ENCODE assay signal across 1 cellular context in the genomic region with DNA sequence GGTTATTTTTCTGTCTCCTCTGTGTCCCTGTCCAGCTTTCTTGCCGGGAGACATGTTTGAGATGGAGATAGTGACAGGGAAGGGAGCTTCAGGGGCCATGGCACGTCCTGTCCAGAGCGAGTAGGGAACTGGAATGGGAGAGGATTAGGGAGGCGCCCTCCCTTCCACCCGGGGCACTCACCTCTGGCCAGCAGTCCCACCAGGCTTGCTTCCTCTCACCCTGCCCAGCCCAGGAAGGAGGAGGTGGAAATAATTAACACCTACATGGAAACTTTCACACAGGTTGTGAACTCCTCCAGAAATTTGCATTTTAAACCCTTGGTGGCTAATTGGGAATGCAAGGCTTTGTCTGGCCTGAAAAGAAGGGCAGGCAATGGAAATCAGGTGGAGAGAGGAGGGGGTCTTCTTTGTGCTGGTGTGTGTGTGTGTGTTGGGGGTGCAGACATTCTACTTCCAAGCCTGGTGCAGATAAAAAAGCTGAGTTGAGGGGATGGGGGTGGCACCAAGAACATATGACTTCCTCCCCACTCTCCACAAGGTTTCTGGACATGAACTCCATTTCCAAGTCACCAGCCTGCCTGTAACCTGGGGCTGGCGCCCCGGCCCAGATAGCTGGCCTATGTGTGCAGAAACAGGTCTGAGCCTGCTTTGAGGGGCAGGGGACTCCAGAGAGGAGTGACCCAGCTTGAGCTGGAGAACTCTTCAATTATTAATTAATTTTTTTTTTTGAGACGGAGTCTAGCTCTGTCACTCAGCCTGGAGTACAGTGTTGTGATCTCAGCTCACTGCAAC.
TF ChIP-seq lines count a peak whose summit lies in the region.

No MANE protein-coding gene starts in this region.

TF ChIP-seq in H1, 55 proteins besides CTCF, POLR2A, EP300 and RAD21:
- TF ChIP-seq SP1 (IDR thresholded peaks at IDR 0.05; ENCODE audit: low read depth, low read length) (peak; percentile 30; the same call in 1 of the 2 replicates), TCF12 (IDR thresholded peaks at IDR 0.05; ENCODE audit: low read depth, low read length) (0 out of 2 replicates have a peak, but pooled peaks have one; percentile 60), MAX (IDR thresholded peaks at IDR 0.05) (no peak), HDAC6 (IDR thresholded peaks at IDR 0.05; ENCODE audit: low read depth, low read length) (no peak), TAF1 (IDR thresholded peaks at IDR 0.05; ENCODE audit: low read depth, low read length) (0 out of 2 replicates have a peak, but pooled peaks have one; percentile 52), TBP (IDR thresholded peaks at IDR 0.05; ENCODE audit: low read depth, low read length) (peak; percentile 72; the same call in 1 of the 2 replicates), CEBPB (IDR thresholded peaks at IDR 0.05; ENCODE audit: low read depth, low read length) (no peak), HDAC2 (IDR thresholded peaks at IDR 0.05; ENCODE audit: borderline replicate concordance in 1 of 2, low read depth in 2 of 2, low read length in 2 of 2) (peak in 1 of 2 experiments; percentile 96; a peak in 3 of 4 replicates), TEAD4 (IDR thresholded peaks at IDR 0.05; ENCODE audit: low read depth, low read length) (peak; percentile 41; the same call in 1 of the 2 replicates), POLR2AphosphoS5 (IDR thresholded peaks at IDR 0.05; ENCODE audit: low read depth, low read length) (peak; percentile 79; the same call in 1 of the 2 replicates), BACH1 (IDR thresholded peaks at IDR 0.05; ENCODE audit: low read length) (peak; percentile 59), ASH2L (IDR thresholded peaks at IDR 0.05; ENCODE audit: low read length) (peak; percentile 41), EGR1 (IDR thresholded peaks at IDR 0.05; ENCODE audit: borderline replicate concordance, low read depth, low read length) (0 out of 2 replicates have a peak, but pooled peaks have one; percentile 32)
- TF ChIP-seq, protein P1, sequence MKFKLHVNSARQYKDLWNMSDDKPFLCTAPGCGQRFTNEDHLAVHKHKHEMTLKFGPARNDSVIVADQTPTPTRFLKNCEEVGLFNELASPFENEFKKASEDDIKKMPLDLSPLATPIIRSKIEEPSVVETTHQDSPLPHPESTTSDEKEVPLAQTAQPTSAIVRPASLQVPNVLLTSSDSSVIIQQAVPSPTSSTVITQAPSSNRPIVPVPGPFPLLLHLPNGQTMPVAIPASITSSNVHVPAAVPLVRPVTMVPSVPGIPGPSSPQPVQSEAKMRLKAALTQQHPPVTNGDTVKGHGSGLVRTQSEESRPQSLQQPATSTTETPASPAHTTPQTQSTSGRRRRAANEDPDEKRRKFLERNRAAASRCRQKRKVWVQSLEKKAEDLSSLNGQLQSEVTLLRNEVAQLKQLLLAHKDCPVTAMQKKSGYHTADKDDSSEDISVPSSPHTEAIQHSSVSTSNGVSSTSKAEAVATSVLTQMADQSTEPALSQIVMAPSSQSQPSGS (IDR thresholded peaks at IDR 0.05; ENCODE audit: low read length) = peak; percentile 70; the same call in 1 of the 2 replicates
